In the genomic region with DNA sequence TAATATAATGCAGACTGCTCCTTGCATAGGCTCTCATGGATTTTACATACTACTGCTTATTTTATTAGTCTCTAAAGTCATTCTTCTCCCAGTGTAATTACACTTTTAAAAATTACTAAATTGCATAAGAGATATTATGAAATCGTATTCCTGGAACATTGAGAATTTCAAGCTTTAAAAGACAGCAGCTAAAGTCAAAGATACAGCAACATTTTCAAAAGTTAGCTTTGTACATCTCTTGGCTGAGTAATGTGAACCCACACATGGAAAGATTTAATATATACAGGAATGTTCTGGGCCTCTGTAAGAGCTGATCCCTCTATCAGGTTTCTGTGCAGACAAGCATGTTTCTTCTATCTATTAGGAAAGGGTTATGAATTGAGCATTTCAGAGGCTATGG, we compare ENCODE assay signal across 19 cellular contexts.
DNase-seq lines count a peak whose midpoint lies in the region; ATAC-seq and TF ChIP-seq lines count a peak whose summit lies in the region.
"Had no signal": no experiment of that assay in that cellular context is flagged by ENCODE, and none has a peak within 500 bp of the region (broad histone marks: within the 10 kb centered on the region; RNA-seq: fewer than 3 reads in every experiment).

No MANE protein-coding gene starts in this region.

- no peak for TF ChIP-seq POLR2A in breast epithelium (IDR thresholded peaks at IDR 0.05)

- DNase-seq in left ventricle myocardium superior = no peak
- no peak for DNase-seq in right cardiac atrium
- DNase-seq in breast epithelium (ENCODE audit: low spot score in 2 of 2) = no peak
- no peak for DNase-seq in left lung
- DNase-seq in iPS-NIHi7 (ENCODE audit: extremely low spot score) = no peak
- DNase-seq: activated naive CD8-positive, alpha-beta T cell treated with anti-CD3 and anti-CD28 coated beads for 36 hours; esophagus squamous epithelium; NCI-H1048; NCI-H748 treated with DMSO at 0.1 percent for 48 hours; PC-9; stimulated activated naive B cell treated with anti-CD40 and anti-IgM and Interleukin-4, amounts not matched to agents 10 μg/mL and 1 μg/mL and 100 μg/mL, for 72 hours; T-helper 9 cell had no signal

- ATAC-seq in left ventricle myocardium superior = peak; percentile 13
- ATAC-seq in right cardiac atrium = no peak
- peak; percentile 21 for ATAC-seq in left lung
- ATAC-seq in GM21390 (IDR thresholded peaks at IDR 0.05; ENCODE audit: unreplicated experiment) = no peak
- ATAC-seq in HG03354 (IDR thresholded peaks at IDR 0.05; ENCODE audit: poor library complexity, severe bottlenecking, unreplicated experiment) = no peak
- ATAC-seq in GM21528 (IDR thresholded peaks at IDR 0.05; ENCODE audit: low FRiP score, unreplicated experiment) = no peak
- ATAC-seq: activated CD4-positive, CD25-positive, alpha-beta regulatory T cell treated with anti-CD3 and anti-CD28 coated beads, Interleukin-2, amount 50 U/mL, for 24 hours; HCT116; stimulated activated naive B cell treated with anti-CD40 and anti-IgM and Interleukin-4, amounts not matched to agents 10 μg/mL and 1 μg/mL and 100 μg/mL, for 72 hours had no signal

- H3K27me3 ChIP-seq in right cardiac atrium (ENCODE audit: control insufficient read depth, insufficient read depth) = no peaks in the 10 kb centered on the region
- H3K27me3 ChIP-seq in breast epithelium = no peaks in the 10 kb centered on the region
- H3K27me3 ChIP-seq in left lung = no peaks in the 10 kb centered on the region
- H3K27me3 ChIP-seq: cardiac muscle cell, esophagus squamous epithelium had no signal

- TF ChIP-seq CTCF in breast epithelium (IDR thresholded peaks at IDR 0.05) = no peak
- no peak for TF ChIP-seq CTCF in left lung (IDR thresholded peaks at IDR 0.05)

- intact Hi-C loops in left ventricle myocardium superior (cut with micrococcal nuclease) (loop anchor here (10.0 kb wide), 1 partner anchor 147 kb away; a partner anchor contains a TSS), right cardiac atrium (cut with DNase I) (loop anchor here in 1 of 4 donors (10.0 kb wide), 2 partner anchors 97 to 147 kb away; a partner anchor contains a TSS), breast epithelium (cut with DNase I; ENCODE audit: low total_unique reads) (no loop called here), left lung (cut with DNase I) (no loop called here)

- H3K9me3 ChIP-seq in right cardiac atrium (ENCODE audit: control insufficient read depth, low read length) (no peaks in the 10 kb centered on the region), breast epithelium (no peaks in the 10 kb centered on the region), left lung (no peaks in the 10 kb centered on the region)
- H3K9me3 ChIP-seq: esophagus squamous epithelium had no signal

- H3K4me3 ChIP-seq in right cardiac atrium (ENCODE audit: low read length) = no peak overlapping the region
- H3K4me3 ChIP-seq in breast epithelium = no peak overlapping the region
- H3K4me3 ChIP-seq in left lung = no peak overlapping the region
- H3K4me3 ChIP-seq: cardiac muscle cell, esophagus squamous epithelium, PC-9 had no signal

- H3K36me3 ChIP-seq in breast epithelium (no peaks in the 10 kb centered on the region), left lung (no peaks in the 10 kb centered on the region)
- H3K36me3 ChIP-seq: cardiac muscle cell, esophagus squamous epithelium had no signal

- whole genome bisulfite sequencing in right cardiac atrium = 55% methylated on average over 1 of the region's 1 CpG

- peaks cover 1% of the 10 kb centered on the region for H3K4me1 ChIP-seq in right cardiac atrium (ENCODE audit: control insufficient read depth, insufficient read depth, low read length)
- H3K4me1 ChIP-seq in breast epithelium = peaks cover 4 to 10% of the 10 kb centered on the region in 2 donors
- peaks cover 0 to 24% of the 10 kb centered on the region in 2 donors for H3K4me1 ChIP-seq in left lung

- H3K27ac ChIP-seq in right cardiac atrium (ENCODE audit: low read length) (no peak overlapping the region), breast epithelium (peak overlapping the region; percentile 30 to 74), left lung (no peak overlapping the region)
- H3K27ac ChIP-seq: cardiac muscle cell, HL-60, PC-9 had no signal

Comparison
In these comparisons a context has a peak if more than half of its experiments do, and no peak if none do; other contexts are left out.
1. ATAC-seq: peak in left ventricle myocardium superior (single experiment) and left lung (single experiment); none in right cardiac atrium (0 of 2), GM21390 (single experiment), HG03354 (single experiment) and GM21528 (single experiment).
2. H3K27ac ChIP-seq: peak in breast epithelium (2 of 2); none in right cardiac atrium (single experiment) and left lung (0 of 2).